In genomic region chr3:71129611-71130515, GRCh38 we compare ENCODE assay signal across 8 cellular contexts.
DNase-seq lines count a peak whose midpoint lies in the region; ATAC-seq and TF ChIP-seq lines count a peak whose summit lies in the region.

No MANE protein-coding gene starts in this region.

- no peaks in the 10 kb centered on the region for H3K36me3 ChIP-seq in A673 (ENCODE audit: insufficient read depth, low read length, poor library complexity, severe bottlenecking)
- H3K36me3 ChIP-seq in H7 (replicated peaks; ENCODE audit: control insufficient read depth, insufficient read depth, low read length) = no peaks in the 10 kb centered on the region
- no peaks in the 10 kb centered on the region for H3K36me3 ChIP-seq in endodermal cell (ENCODE audit: control insufficient read depth, insufficient read depth, low read length)
- no peaks in the 10 kb centered on the region for H3K36me3 ChIP-seq in muscle layer of colon (ENCODE audit: insufficient read depth, low read length)

- H3K4me3 ChIP-seq in A673 (ENCODE audit: low read depth, low read length, poor library complexity, severe bottlenecking) = peak overlapping the region; percentile 42
- H3K4me3 ChIP-seq in H7 (ENCODE audit: insufficient read depth, low read depth, low read length) = peak overlapping the region; percentile 21
- peak overlapping the region; percentile 51 for H3K4me3 ChIP-seq in endodermal cell (ENCODE audit: low read length)
- H3K4me3 ChIP-seq in muscle layer of colon (ENCODE audit: low read depth in 1 of 2, low read length in 2 of 2) = peak overlapping the region; percentile 54 to 79

- peak overlapping the region; percentile 62 for H3K27ac ChIP-seq in A673 (ENCODE audit: low read depth, low read length, poor library complexity, severe bottlenecking)
- H3K27ac ChIP-seq in endodermal cell (ENCODE audit: low read depth, low read length) = peak overlapping the region; percentile 55
- H3K27ac ChIP-seq in muscle layer of colon (ENCODE audit: low read depth, low read length) = peak overlapping the region; percentile 59

- H3K4me1 ChIP-seq in A673 (ENCODE audit: insufficient read depth, low read length, poor library complexity, severe bottlenecking) = peaks cover 50% of the 10 kb centered on the region
- H3K4me1 ChIP-seq in endodermal cell (ENCODE audit: control insufficient read depth, insufficient read depth, low read length) = peaks cover 17% of the 10 kb centered on the region
- H3K4me1 ChIP-seq in muscle layer of colon (ENCODE audit: insufficient read depth, low read length) = peaks cover 65% of the 10 kb centered on the region

- H3K9ac ChIP-seq in endodermal cell (ENCODE audit: extremely low read depth, low read length, poor library complexity, severe bottlenecking) = peak overlapping the region; percentile 22
- H3K9ac ChIP-seq in muscle layer of colon (ENCODE audit: low read length) = peak overlapping the region; percentile 63

- peak overlapping the region; percentile 89 for H3K27ac Mint-ChIP-seq in endodermal cell

- POLR2A ChIA-PET in A673 (lab: Charles Lee; ENCODE audit: low non-redundant PET) = no interaction called here

- peak overlapping the region; percentile 33 for H3K4me3 Mint-ChIP-seq in endodermal cell

- H3K4me1 Mint-ChIP-seq in endodermal cell = peaks cover 70% of the 10 kb centered on the region

- no peaks in the 10 kb centered on the region for H3K27me3 ChIP-seq in A673 (replicated peaks; ENCODE audit: insufficient read depth, low read depth, low read length, poor library complexity)
- H3K27me3 ChIP-seq in H7 (ENCODE audit: control insufficient read depth, insufficient read depth, low read length) = no peaks in the 10 kb centered on the region
- H3K27me3 ChIP-seq in endodermal cell (ENCODE audit: control insufficient read depth, insufficient read depth, low read length, poor library complexity, severe bottlenecking) = no peaks in the 10 kb centered on the region
- no peaks in the 10 kb centered on the region for H3K27me3 ChIP-seq in muscle layer of colon (ENCODE audit: control insufficient read depth in 1 of 2, insufficient read depth in 2 of 2, low read length in 2 of 2)

- CTCF ChIA-PET in A673 (lab: Charles Lee) = no interaction called here

- WGBS in endodermal cell (ENCODE audit: insufficient coverage in 1 of 2, insufficient read length in 1 of 2), 2 experiments = 19 to 43% methylated on average over 9 to 13 of the region's 14 CpGs

- H3K36me3 Mint-ChIP-seq in endodermal cell (ENCODE audit: low read depth) = no peaks in the 10 kb centered on the region

- no peaks in the 10 kb centered on the region for H3K9me3 Mint-ChIP-seq in endodermal cell

- H3K27me3 Mint-ChIP-seq in endodermal cell (ENCODE audit: insufficient read depth) = no peaks in the 10 kb centered on the region

- DNase-seq in A673 (ENCODE audit: low spot score) (peak; percentile 31), H7 (no peak), T-helper 1 cell (peak in 3 of 5 donors; percentile 13 to 51 (median 28)), endodermal cell (no peak), NCI-H128 (lab: John Stamatoyannopoulos, UW; ENCODE audit: unreplicated experiment) (no peak)

- intact Hi-C loops in A673 (cut with micrococcal nuclease; ENCODE audit: unreplicated experiment) = no loop called here

- ATAC-seq in HG03280 (IDR thresholded peaks at IDR 0.05; ENCODE audit: unreplicated experiment) (no peak), HG03025 (IDR thresholded peaks at IDR 0.05; ENCODE audit: low FRiP score, unreplicated experiment) (no peak)

- no peak for TF ChIP-seq CTCF in A673 (conservative IDR thresholded peaks at IDR 0.05; ENCODE audit: low read depth, low read length)
- no peak for TF ChIP-seq CTCF in endodermal cell (conservative IDR thresholded peaks at IDR 0.05)

- H3K9me3 ChIP-seq in A673 (ENCODE audit: low read depth, low read length, poor library complexity, severe bottlenecking) (no peaks in the 10 kb centered on the region), endodermal cell (ENCODE audit: control insufficient read depth, low read length) (no peaks in the 10 kb centered on the region), muscle layer of colon (ENCODE audit: low read length) (no peaks in the 10 kb centered on the region)

- BruUV-seq in A673 (replicated peaks; lab: Mats Ljungman, UMichigan) = TSS peak; percentile 42

Comparison
In these comparisons a context has a peak if more than half of its experiments do, and no peak if none do; other contexts are left out.
1. DNase-seq: peak in A673 (single experiment) and T-helper 1 cell (3 of 5); none in H7 (single experiment), endodermal cell (single experiment) and NCI-H128 (single experiment).
2. Peak in every context shown above with its lines, with median percentiles within 50 percentile points of each other: H3K27ac ChIP-seq and H3K4me3 ChIP-seq.